ENCODE assay signal across 2 cellular contexts in genomic region chr1:223378754-223379153, GRCh38.
A peak's percentile ranks its signal among the peaks of the same experiment; 100 is the strongest.
TF ChIP-seq lines count a peak whose summit lies in the region.

No MANE protein-coding gene starts in this region.

TF ChIP-seq in HEK293, 187 proteins besides CTCF, POLR2A, EP300 and RAD21:
- TF ChIP-seq ZNF704 (tag by site-specific recombination; IDR thresholded peaks at IDR 0.05), result no peak
- no peak for TF ChIP-seq ZNF549 (tag by site-specific recombination; IDR thresholded peaks at IDR 0.05)
- TF ChIP-seq PRDM6 (tag by site-specific recombination; IDR thresholded peaks at IDR 0.05), result no peak
- TF ChIP-seq ZNF148 (tag by site-specific recombination; IDR thresholded peaks at IDR 0.05; ENCODE audit: borderline replicate concordance), result no peak
- TF ChIP-seq EGR2 (tag by site-specific recombination; IDR thresholded peaks at IDR 0.05; ENCODE audit: low read depth), result no peak
- no peak for TF ChIP-seq ZFP3 (tag by site-specific recombination; IDR thresholded peaks at IDR 0.05; ENCODE audit: low read depth)
- peak; percentile 78 for TF ChIP-seq ZNF510 (tag by site-specific recombination; IDR thresholded peaks at IDR 0.05; ENCODE audit: insufficient replicate concordance)

TF ChIP-seq in K562, 482 proteins besides CTCF, POLR2A, EP300 and RAD21 (continued from another document):
- TF ChIP-seq BDP1 (IDR thresholded peaks at IDR 0.05; ENCODE audit: insufficient read depth, insufficient read length) (no peak), NCOA2 (IDR thresholded peaks at IDR 0.05; ENCODE audit: partially characterized antibody in 2 of 2) (no peak), CCAR2 (IDR thresholded peaks at IDR 0.05; ENCODE audit: low read depth, low read length) (no peak), USF2 (CRISPR knock-in tag; IDR thresholded peaks at IDR 0.05) (peak; percentile 70), RAD51 (IDR thresholded peaks at IDR 0.05; ENCODE audit: borderline replicate concordance, low read depth) (peak; percentile 82), ZBTB11 (CRISPR knock-in tag; IDR thresholded peaks at IDR 0.05) (no peak), ZNF165 (CRISPR knock-in tag; IDR thresholded peaks at IDR 0.05; ENCODE audit: borderline replicate concordance) (no peak), ZNF146 (CRISPR knock-in tag; IDR thresholded peaks at IDR 0.05; ENCODE audit: unreplicated experiment) (no peak), KLF16 (IDR thresholded peaks at IDR 0.05) (no peak), MTF1 (CRISPR knock-in tag; IDR thresholded peaks at IDR 0.05; ENCODE audit: borderline replicate concordance) (no peak), WHSC1 (IDR thresholded peaks at IDR 0.05; ENCODE audit: low read length) (no peak), ZNF644 (tag; IDR thresholded peaks at IDR 0.05; ENCODE audit: low read depth) (no peak), FUS (optimal IDR thresholded peaks at IDR 0.05; ENCODE audit: low read depth, low read length) (no peak)
